ENCODE assay signal across 8 cellular contexts in genomic region chr13:113759525-113760137, GRCh38. TPM values are rescaled to one million over a fixed set of nuclear protein-coding genes. Genes with fewer than 3 reads are reported as not detected.
DNase-seq lines count a peak whose midpoint lies in the region; ATAC-seq and TF ChIP-seq lines count a peak whose summit lies in the region.

No MANE protein-coding gene starts in this region.

- WGBS in gastroesophageal sphincter (ENCODE audit: low coverage in 1 of 2), 2 donors, result 1% methylated on average over 13 to 18 of the region's 26 CpGs
- no CpG with 5 or more reads among the region's 26 CpGs for WGBS in neuronal stem cell (ENCODE audit: extremely low coverage in 2 of 2, insufficient read length in 2 of 2, insufficient replicate concordance in 1 of 2), 2 donors

- no peak for DNase-seq in activated T-cell treated with anti-CD3 and anti-CD28 coated beads, Interleukin-2, amount 50 U/mL, for 4 hours
- DNase-seq in activated T-cell treated with anti-CD3 and anti-CD28 coated beads, Interleukin-2, amount 50 U/mL, for 48 hours, result no peak
- DNase-seq in T-helper 17 cell (no peak), neuronal stem cell (ENCODE audit: low spot score) (peak; percentile 27), NAMALWA (ENCODE audit: low spot score) (no peak), NCI-H2029 treated with DMSO at 0.1 percent for 48 hours (lab: John Stamatoyannopoulos, UW) (no peak)

- H2AK5ac ChIP-seq in neuronal stem cell (ENCODE audit: low read depth, low read length), result no peak overlapping the region

- H3K4me2 ChIP-seq in neuronal stem cell (ENCODE audit: insufficient read depth, low read length, poor library complexity, severe bottlenecking), result peak overlapping the region; percentile 96

- H2AFZ ChIP-seq in neuronal stem cell (ENCODE audit: low read length), result peak overlapping the region; percentile 99

- H3K27ac ChIP-seq in gastroesophageal sphincter (peak overlapping the region; percentile 53 to 87 (median 86)), neuronal stem cell (replicated peaks; ENCODE audit: low read length) (no peak overlapping the region)

- H3K36me3 Mint-ChIP-seq in activated T-cell treated with anti-CD3 and anti-CD28 coated beads, Interleukin-2, amount 50 U/mL, for 4 hours (ENCODE audit: insufficient read depth), result no peaks in the 10 kb centered on the region
- peaks cover 3% of the 10 kb centered on the region for H3K36me3 Mint-ChIP-seq in T-helper 17 cell (ENCODE audit: low read depth)

- no peak overlapping the region for H4K8ac ChIP-seq in neuronal stem cell (ENCODE audit: low read depth, low read length)

- peak overlapping the region; percentile 35 for H3K18ac ChIP-seq in neuronal stem cell (ENCODE audit: low read length)

- H3K4ac ChIP-seq in neuronal stem cell (ENCODE audit: low read length), result no peak overlapping the region

- no peak for TF ChIP-seq EP300 in gastroesophageal sphincter (IDR thresholded peaks at IDR 0.05)

- no peak overlapping the region for H2BK120ac ChIP-seq in neuronal stem cell (ENCODE audit: low read depth, low read length)

- H3K9ac ChIP-seq in neuronal stem cell (ENCODE audit: low read depth, low read length, poor library complexity), result no peak overlapping the region

- no peak overlapping the region for H3K23ac ChIP-seq in neuronal stem cell (ENCODE audit: low read depth, low read length, poor library complexity)

- H3K27me3 ChIP-seq in gastroesophageal sphincter (peaks cover 7% of the 10 kb centered on the region), neuronal stem cell (ENCODE audit: control insufficient read depth in 3 of 3, insufficient read depth in 3 of 3, low read depth in 1 of 3, low read length in 3 of 3) (peaks cover 0 to 58% (median 16%) of the 10 kb centered on the region in 3 experiments)

- no peak overlapping the region for H2BK12ac ChIP-seq in neuronal stem cell (ENCODE audit: low read length)

- H3K4me1 Mint-ChIP-seq in activated T-cell treated with anti-CD3 and anti-CD28 coated beads, Interleukin-2, amount 50 U/mL, for 4 hours (ENCODE audit: low read depth), result peaks cover 14% of the 10 kb centered on the region
- H3K4me1 Mint-ChIP-seq in T-helper 17 cell, result peaks cover 12% of the 10 kb centered on the region

- peaks cover 58% of the 10 kb centered on the region for H3K27me3 Mint-ChIP-seq in activated T-cell treated with anti-CD3 and anti-CD28 coated beads, Interleukin-2, amount 50 U/mL, for 4 hours (ENCODE audit: low read depth)
- peaks cover 60% of the 10 kb centered on the region for H3K27me3 Mint-ChIP-seq in T-helper 17 cell

- ATAC-seq in activated T-cell treated with anti-CD3 and anti-CD28 coated beads, Interleukin-2, amount 50 U/mL, for 4 hours, result no peak
- ATAC-seq in T-helper 17 cell, result no peak
- ATAC-seq in gastroesophageal sphincter, result peak; percentile 14
- no peak for ATAC-seq in HG02571 (IDR thresholded peaks at IDR 0.05; ENCODE audit: unreplicated experiment)

- no peak overlapping the region for H2BK5ac ChIP-seq in neuronal stem cell (ENCODE audit: low read length)

- H3K14ac ChIP-seq in neuronal stem cell (ENCODE audit: low read length), result no peak overlapping the region

- no peaks in the 10 kb centered on the region for H3K9me3 ChIP-seq in T-helper 17 cell (ENCODE audit: control insufficient read depth, low read length, poor library complexity, severe bottlenecking)
- no peaks in the 10 kb centered on the region for H3K9me3 ChIP-seq in gastroesophageal sphincter
- peaks cover 0 to 8% of the 10 kb centered on the region in 2 donors for H3K9me3 ChIP-seq in neuronal stem cell (replicated peaks in 1 of 2; ENCODE audit: control insufficient read depth in 2 of 2, insufficient read depth in 1 of 2, low read depth in 1 of 2, low read length in 2 of 2)

- H3K4me1 ChIP-seq in gastroesophageal sphincter (peaks cover 0 to 19% (median 3%) of the 10 kb centered on the region in 3 donors), neuronal stem cell (ENCODE audit: control insufficient read depth in 2 of 2, insufficient read depth in 1 of 2, low read depth in 1 of 2, low read length in 2 of 2) (peaks cover 7 to 10% of the 10 kb centered on the region in 2 donors)

- no peak for TF ChIP-seq CTCF in gastroesophageal sphincter (IDR thresholded peaks at IDR 0.05)

- peaks cover 2% of the 10 kb centered on the region for H3K79me1 ChIP-seq in neuronal stem cell (ENCODE audit: low read depth, low read length)

- H2BK15ac ChIP-seq in neuronal stem cell (ENCODE audit: low read length), result no peak overlapping the region

- no peak for TF ChIP-seq POLR2A in gastroesophageal sphincter (IDR thresholded peaks at IDR 0.05)

- peak overlapping the region; percentile 89 for H3K4me3 Mint-ChIP-seq in activated T-cell treated with anti-CD3 and anti-CD28 coated beads, Interleukin-2, amount 50 U/mL, for 4 hours
- H3K4me3 Mint-ChIP-seq in T-helper 17 cell, result peak overlapping the region; percentile 98

- H3K4me3 ChIP-seq in gastroesophageal sphincter (peak overlapping the region; percentile 74 to 84), neuronal stem cell (ENCODE audit: low read length in 2 of 2) (peak overlapping the region; percentile 54 to 79)

- no peaks in the 10 kb centered on the region for H3K9me3 Mint-ChIP-seq in activated T-cell treated with anti-CD3 and anti-CD28 coated beads, Interleukin-2, amount 50 U/mL, for 4 hours

- no peaks in the 10 kb centered on the region for H3K36me3 ChIP-seq in gastroesophageal sphincter
- peaks cover 0 to 2% of the 10 kb centered on the region in 2 donors for H3K36me3 ChIP-seq in neuronal stem cell (replicated peaks in 1 of 2; ENCODE audit: control insufficient read depth in 2 of 2, insufficient read depth in 2 of 2, low read length in 2 of 2)

- H4K91ac ChIP-seq in neuronal stem cell (ENCODE audit: low read depth, low read length, poor library complexity), result no peak overlapping the region

- peak overlapping the region; percentile 16 for H3K27ac Mint-ChIP-seq in T-helper 17 cell

RNA-seq across cellular contexts. Expression of gene TMEM255B, which starts 0.6 kb away (rescaled TPM):
- 1 to 10 TPM; 1.1 to 1.4 (median 1.3) TPM for total RNA-seq in activated T-cell treated with anti-CD3 and anti-CD28 coated beads, Interleukin-2, amount 50 U/mL, for 4 hours
- total RNA-seq in T-helper 17 cell (1 to 10 TPM in 1 of 2 donors, under 1 TPM in 1; 0.86 to 1.4 TPM), gastroesophageal sphincter (10 to 100 TPM in 1 of 4 donors, 1 to 10 TPM in 3; 4.9 to 13.2 (median 7.8) TPM)
- polyA plus RNA-seq in neuronal stem cell (2013, experiment 1 of 2), result 2.5 TPM
- polyA plus RNA-seq in neuronal stem cell (2013, experiment 2 of 2), result 2.2 TPM
